In the genomic region with DNA sequence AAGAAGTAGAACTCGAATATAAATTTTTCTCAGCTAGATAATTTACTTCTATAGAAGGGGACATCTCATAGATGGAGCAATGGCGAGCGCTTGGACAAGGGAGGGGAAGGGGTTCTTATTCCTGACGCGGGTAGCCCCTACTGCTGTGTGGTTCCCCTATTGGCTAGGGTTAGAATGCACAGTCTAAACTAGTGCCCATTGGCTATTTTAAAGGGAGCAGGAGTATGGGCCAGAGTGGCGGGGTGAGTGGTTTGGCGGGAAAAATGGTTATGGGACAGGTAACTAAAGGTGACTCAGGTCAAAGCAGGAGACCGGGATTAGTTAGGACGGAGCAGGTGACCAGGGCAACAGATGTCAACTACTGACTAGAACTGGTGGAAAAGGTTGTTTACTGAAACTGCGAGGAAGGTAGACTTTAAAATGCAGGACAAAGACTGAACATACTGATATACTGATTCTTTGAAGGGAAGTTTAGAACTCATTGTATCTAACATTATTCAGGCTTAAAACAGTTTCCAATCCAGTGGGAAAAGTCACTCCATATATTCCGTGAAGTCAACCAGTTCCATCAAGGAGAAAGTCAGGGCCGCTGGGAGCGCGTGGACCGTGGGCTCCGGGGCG, we compare ENCODE assay signal across 1 cellular context.
TF ChIP-seq lines count a peak whose summit lies in the region.

No MANE protein-coding gene starts in this region.

TF ChIP-seq in A549, 52 proteins besides CTCF, POLR2A, EP300 and RAD21 (continued from another document):
- TF ChIP-seq RFX5 (IDR thresholded peaks at IDR 0.05), result no peak
- TF ChIP-seq, protein P1, sequence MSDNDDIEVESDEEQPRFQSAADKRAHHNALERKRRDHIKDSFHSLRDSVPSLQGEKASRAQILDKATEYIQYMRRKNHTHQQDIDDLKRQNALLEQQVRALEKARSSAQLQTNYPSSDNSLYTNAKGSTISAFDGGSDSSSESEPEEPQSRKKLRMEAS (IDR thresholded peaks at IDR 0.05), result no peak
- TF ChIP-seq, protein P2, sequence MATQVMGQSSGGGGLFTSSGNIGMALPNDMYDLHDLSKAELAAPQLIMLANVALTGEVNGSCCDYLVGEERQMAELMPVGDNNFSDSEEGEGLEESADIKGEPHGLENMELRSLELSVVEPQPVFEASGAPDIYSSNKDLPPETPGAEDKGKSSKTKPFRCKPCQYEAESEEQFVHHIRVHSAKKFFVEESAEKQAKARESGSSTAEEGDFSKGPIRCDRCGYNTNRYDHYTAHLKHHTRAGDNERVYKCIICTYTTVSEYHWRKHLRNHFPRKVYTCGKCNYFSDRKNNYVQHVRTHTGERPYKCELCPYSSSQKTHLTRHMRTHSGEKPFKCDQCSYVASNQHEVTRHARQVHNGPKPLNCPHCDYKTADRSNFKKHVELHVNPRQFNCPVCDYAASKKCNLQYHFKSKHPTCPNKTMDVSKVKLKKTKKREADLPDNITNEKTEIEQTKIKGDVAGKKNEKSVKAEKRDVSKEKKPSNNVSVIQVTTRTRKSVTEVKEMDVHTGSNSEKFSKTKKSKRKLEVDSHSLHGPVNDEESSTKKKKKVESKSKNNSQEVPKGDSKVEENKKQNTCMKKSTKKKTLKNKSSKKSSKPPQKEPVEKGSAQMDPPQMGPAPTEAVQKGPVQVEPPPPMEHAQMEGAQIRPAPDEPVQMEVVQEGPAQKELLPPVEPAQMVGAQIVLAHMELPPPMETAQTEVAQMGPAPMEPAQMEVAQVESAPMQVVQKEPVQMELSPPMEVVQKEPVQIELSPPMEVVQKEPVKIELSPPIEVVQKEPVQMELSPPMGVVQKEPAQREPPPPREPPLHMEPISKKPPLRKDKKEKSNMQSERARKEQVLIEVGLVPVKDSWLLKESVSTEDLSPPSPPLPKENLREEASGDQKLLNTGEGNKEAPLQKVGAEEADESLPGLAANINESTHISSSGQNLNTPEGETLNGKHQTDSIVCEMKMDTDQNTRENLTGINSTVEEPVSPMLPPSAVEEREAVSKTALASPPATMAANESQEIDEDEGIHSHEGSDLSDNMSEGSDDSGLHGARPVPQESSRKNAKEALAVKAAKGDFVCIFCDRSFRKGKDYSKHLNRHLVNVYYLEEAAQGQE (IDR thresholded peaks at IDR 0.05), result no peak
- TF ChIP-seq MAFK (IDR thresholded peaks at IDR 0.05; ENCODE audit: partially characterized antibody), result no peak
- no peak for TF ChIP-seq FOSL2 (IDR thresholded peaks at IDR 0.05)
- no peak for TF ChIP-seq FOSL2 (CRISPR knock-in tag; IDR thresholded peaks at IDR 0.05)
- TF ChIP-seq, protein P3, sequence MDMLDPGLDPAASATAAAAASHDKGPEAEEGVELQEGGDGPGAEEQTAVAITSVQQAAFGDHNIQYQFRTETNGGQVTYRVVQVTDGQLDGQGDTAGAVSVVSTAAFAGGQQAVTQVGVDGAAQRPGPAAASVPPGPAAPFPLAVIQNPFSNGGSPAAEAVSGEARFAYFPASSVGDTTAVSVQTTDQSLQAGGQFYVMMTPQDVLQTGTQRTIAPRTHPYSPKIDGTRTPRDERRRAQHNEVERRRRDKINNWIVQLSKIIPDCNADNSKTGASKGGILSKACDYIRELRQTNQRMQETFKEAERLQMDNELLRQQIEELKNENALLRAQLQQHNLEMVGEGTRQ (IDR thresholded peaks at IDR 0.05), result no peak
- TF ChIP-seq TFCP2L1 (CRISPR knock-in tag; IDR thresholded peaks at IDR 0.05), result no peak
- TF ChIP-seq RNF2 (IDR thresholded peaks at IDR 0.05; ENCODE audit: borderline replicate concordance, low read depth), result no peak
